Comparison of ENCODE assay signal across 1 cellular context in genomic region chr10:427746-428519, GRCh38.
TF ChIP-seq lines count a peak whose summit lies in the region.

No MANE protein-coding gene starts in this region.

TF ChIP-seq in IMR-90, 13 proteins besides CTCF, POLR2A, EP300 and RAD21:
- TF ChIP-seq MAFK (IDR thresholded peaks at IDR 0.05; ENCODE audit: low read depth, low read length) (0 out of 2 replicates have a peak, but pooled peaks have one; percentile 6), RFX5 (IDR thresholded peaks at IDR 0.05; ENCODE audit: low read depth, low read length) (no peak)
